10 cellular contexts compared by ENCODE assay signal in the genomic region with DNA sequence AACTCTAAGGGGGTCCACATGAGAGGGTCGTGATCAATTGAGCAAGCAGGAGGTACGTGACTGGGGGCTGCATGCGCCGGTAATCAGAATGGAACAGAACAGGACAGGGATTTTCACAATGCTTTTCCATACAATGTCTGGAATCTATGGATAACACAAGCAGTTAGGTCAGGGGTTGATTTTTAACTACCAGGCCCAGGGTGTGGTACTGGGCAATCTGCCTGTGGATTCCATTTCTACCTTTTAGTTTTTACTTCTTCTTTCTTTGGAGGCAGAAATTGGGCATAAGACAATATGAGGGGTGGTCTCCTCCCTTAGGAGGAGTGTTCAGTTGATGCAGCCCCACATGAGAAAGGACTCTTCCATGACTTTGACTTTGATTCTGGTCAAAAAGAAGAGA. TPM values are rescaled to one million over a fixed set of nuclear protein-coding genes. Genes with fewer than 3 reads are reported as not detected.
"Had no signal": no experiment of that assay in that cellular context is flagged by ENCODE, and none has a peak within 500 bp of the region (broad histone marks: within the 10 kb centered on the region; RNA-seq: fewer than 3 reads in every experiment).

No MANE protein-coding gene starts in this region.

RNA-seq across cellular contexts. Expression of gene LGI2, which starts 52.7 kb away (rescaled TPM):
- total RNA-seq: activated naive CD4-positive, alpha-beta T cell treated with anti-CD3 and anti-CD28 coated beads for 36 hours; activated naive CD4-positive, alpha-beta T cell treated with anti-CD3 and anti-CD28 coated beads, Interleukin-2, amount 50 U/mL, for 72 hours; activated naive CD8-positive, alpha-beta T cell treated with anti-CD3 and anti-CD28 coated beads for 36 hours; activated naive CD8-positive, alpha-beta T cell treated with anti-CD3 and anti-CD28 coated beads, Interleukin-2, amount 10 ng/mL, durations not matched to agents 7 days and 5 days; activated T-cell treated with anti-CD3 and anti-CD28 coated beads, Interleukin-2, amount 50 U/mL, for 4 hours; activated T-cell treated with anti-CD3 and anti-CD28 coated beads, Interleukin-2, amount 50 U/mL, for 72 hours; activated T-helper 1 cell treated with anti-CD3 and anti-CD28 coated beads, Interleukin-12 subunit alpha, Interleukin-12 subunit beta, Interleukin-2, Interleukin-4 antibody, amounts not matched to agents 30 ng/mL and 10 ng/mL and 1 ng/mL, durations not matched to agents 14 hours and 24 hours and 36 hours; activated T-helper 17 cell treated with anti-CD3 and anti-CD28 coated beads, Interleukin-2, amount 50 U/mL, for 72 hours; activated T-helper 2 cell treated with anti-CD3 and anti-CD28 coated beads, Interferon-gamma antibody, Interleukin-2, Interleukin-4, amounts not matched to agents 10 μg/mL and 5 μg/mL and 100 μg/mL, durations not matched to agents 14 hours and 24 hours and 36 hours; bronchial epithelial cell had no signal
